2 cellular contexts compared by ENCODE assay signal in the genomic region with DNA sequence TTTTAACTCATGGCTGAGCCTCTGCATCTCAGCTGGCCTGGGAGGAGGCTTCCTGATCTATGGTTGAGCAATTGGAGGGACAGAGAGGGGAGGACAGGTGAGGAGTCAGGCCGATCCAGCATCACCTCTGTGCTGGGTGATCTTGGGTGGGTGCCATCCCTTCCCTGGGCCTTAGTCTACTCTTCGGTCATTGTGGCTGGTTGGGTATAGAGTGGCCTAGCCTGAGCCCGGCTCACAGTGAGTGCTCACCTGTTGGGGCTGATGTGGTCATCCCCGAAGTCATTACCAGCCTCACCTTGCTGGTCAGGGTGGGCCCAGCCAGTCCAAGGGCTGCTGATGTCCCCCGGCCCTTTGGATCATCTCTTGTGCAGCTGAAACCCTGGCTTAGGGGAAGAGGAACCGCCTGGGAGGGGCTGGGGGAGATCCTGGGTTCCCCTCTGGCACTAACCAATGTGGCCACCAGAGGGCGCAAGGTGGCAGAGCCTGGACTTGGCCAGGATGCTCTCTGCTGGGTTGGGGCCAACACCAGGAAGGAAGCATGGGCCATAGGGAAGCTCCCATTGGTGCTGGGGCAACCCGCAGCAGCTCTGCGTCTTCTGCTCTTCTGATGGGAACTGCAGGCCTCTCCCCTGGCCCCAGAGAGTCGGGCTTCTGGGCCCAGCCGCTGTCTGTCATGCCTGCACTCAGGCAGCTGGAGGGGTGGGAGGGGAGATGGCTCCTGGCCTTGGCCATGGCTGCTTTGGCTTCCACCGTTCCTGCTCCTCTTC.
TF ChIP-seq lines count a peak whose summit lies in the region.

No MANE protein-coding gene starts in this region.

TF ChIP-seq in IMR-90, 13 proteins besides CTCF, POLR2A, EP300 and RAD21:
- TF ChIP-seq FOS (IDR thresholded peaks at IDR 0.05; ENCODE audit: low read depth, low read length) (no peak), SMC3 (IDR thresholded peaks at IDR 0.05; ENCODE audit: low read depth, low read length) (peak; percentile 64)

TF ChIP-seq in PFSK-1, 5 proteins besides CTCF, POLR2A, EP300 and RAD21:
- TF ChIP-seq FOXP2 (optimal IDR thresholded peaks at IDR 0.05; ENCODE audit: borderline replicate concordance, extremely low read depth, extremely low read length, insufficient read depth) (peak; percentile 44), SIN3A (IDR thresholded peaks at IDR 0.05; ENCODE audit: borderline replicate concordance, insufficient read depth, low read length) (no peak)
